In genomic region chr17:50440172-50440837, GRCh38 we compare ENCODE assay signal across 1 cellular context.
TF ChIP-seq lines count a peak whose summit lies in the region.

No MANE protein-coding gene starts in this region.

TF ChIP-seq in H1, 55 proteins besides CTCF, POLR2A, EP300 and RAD21:
- no peak for TF ChIP-seq KDM5A (IDR thresholded peaks at IDR 0.05; ENCODE audit: low read length)
- no peak for TF ChIP-seq KDM4A (IDR thresholded peaks at IDR 0.05; ENCODE audit: low read depth, low read length, severe bottlenecking)
